ENCODE assay signal across 8 cellular contexts in genomic region chr17:81515530-81516041, GRCh38.
A peak's percentile ranks its signal among the peaks of the same experiment; 100 is the strongest.
DNase-seq lines count a peak whose midpoint lies in the region; ATAC-seq lines count a peak whose summit lies in the region.

No MANE protein-coding gene starts in this region.

- DNase-seq in NT2/D1 (ENCODE audit: low read depth, low spot score) (no peak), ecto neural progenitor cell (ENCODE audit: low spot score) (peak; percentile 62), COLO668 (lab: John Stamatoyannopoulos, UW; ENCODE audit: unreplicated experiment) (no peak)

- peak overlapping the region; percentile 88 for H3K9ac ChIP-seq in NT2/D1 (ENCODE audit: insufficient read length, low read depth)

- H3K9me3 ChIP-seq in NT2/D1 (ENCODE audit: insufficient read depth, low read length) = no peaks in the 10 kb centered on the region
- H3K9me3 ChIP-seq in muscle layer of duodenum (ENCODE audit: control insufficient read depth in 1 of 2, low read length in 2 of 2) = no peaks in the 10 kb centered on the region

- H3K4me1 ChIP-seq in ACC112 (ENCODE audit: control insufficient read depth, insufficient read depth, low read length, unreplicated experiment) = peaks cover 23% of the 10 kb centered on the region
- peaks cover 29% of the 10 kb centered on the region for H3K4me1 ChIP-seq in NT2/D1 (ENCODE audit: insufficient read depth, insufficient read length)
- H3K4me1 ChIP-seq in muscle layer of duodenum (ENCODE audit: control insufficient read depth in 1 of 2, insufficient read depth in 2 of 2, low read length in 2 of 2) = peaks cover 9 to 47% of the 10 kb centered on the region in 2 donors

- peaks cover 17% of the 10 kb centered on the region for H3K36me3 ChIP-seq in ACC112 (ENCODE audit: insufficient read depth, low read length)
- H3K36me3 ChIP-seq in NT2/D1 (ENCODE audit: insufficient read depth, insufficient read length, low read length) = peaks cover 39% of the 10 kb centered on the region
- peaks cover 12 to 17% of the 10 kb centered on the region in 2 donors for H3K36me3 ChIP-seq in muscle layer of duodenum (ENCODE audit: control insufficient read depth in 1 of 2, insufficient read depth in 2 of 2, low read length in 2 of 2)

- peaks cover 42% of the 10 kb centered on the region for H3K79me2 ChIP-seq in ACC112 (ENCODE audit: control insufficient read depth, insufficient read depth, low read length, unreplicated experiment)

- ATAC-seq in HG02763 (IDR thresholded peaks at IDR 0.05; ENCODE audit: unreplicated experiment) = no peak
- no peak for ATAC-seq in HG02798 (IDR thresholded peaks at IDR 0.05; ENCODE audit: poor library complexity, unreplicated experiment)
- ATAC-seq in HG02870 (IDR thresholded peaks at IDR 0.05; ENCODE audit: unreplicated experiment) = no peak

- no peak overlapping the region for H2AFZ ChIP-seq in ACC112 (ENCODE audit: low read length, unreplicated experiment)

- peak overlapping the region; percentile 89; the same call in 1 of the 2 replicates for H3K27ac ChIP-seq in ACC112 (ENCODE audit: low read depth, low read length)
- H3K27ac ChIP-seq in muscle layer of duodenum (ENCODE audit: low read length) = peak overlapping the region; percentile 79

- H3K4me3 ChIP-seq in ACC112 (ENCODE audit: low read depth, low read length) (peak overlapping the region; percentile 80), NT2/D1 (ENCODE audit: insufficient read length, low read depth) (peak overlapping the region; percentile 69), muscle layer of duodenum (ENCODE audit: low read depth in 1 of 2, low read length in 2 of 2) (peak overlapping the region; percentile 71 to 89)

- H3K27me3 ChIP-seq in ACC112 (ENCODE audit: insufficient read depth, low read length) (no peaks in the 10 kb centered on the region), NT2/D1 (ENCODE audit: insufficient read depth, insufficient read length) (peaks cover 29% of the 10 kb centered on the region), muscle layer of duodenum (ENCODE audit: low read depth, low read length) (no peaks in the 10 kb centered on the region)
